ENCODE assay signal across 18 cellular contexts in genomic region chr6:157877573-157878011, GRCh38. TPM values are rescaled to one million over a fixed set of nuclear protein-coding genes. Genes with fewer than 3 reads are reported as not detected.
DNase-seq lines count a peak whose midpoint lies in the region; ATAC-seq, FAIRE-seq and TF ChIP-seq lines count a peak whose summit lies in the region.
"Had no signal": no experiment of that assay in that cellular context is flagged by ENCODE, and none has a peak within 500 bp of the region (broad histone marks: within the 10 kb centered on the region; RNA-seq: fewer than 3 reads in every experiment).

No MANE protein-coding gene starts in this region.

- CTCF ChIA-PET in activated CD4-positive, alpha-beta T cell treated with anti-CD3 and anti-CD28 coated beads for 36 hours (lab: Charles Lee): interaction anchor here (0.8 to 1.9 kb wide), 9 partner anchors 11 to 193 kb away, joined by 3 to 4 read pairs (median 3); no protein-coding TSS in a partner anchor

- peaks cover 71% of the 10 kb centered on the region for H3K4me1 Mint-ChIP-seq in activated CD4-positive, alpha-beta T cell treated with anti-CD3 and anti-CD28 coated beads for 36 hours
- H3K4me1 Mint-ChIP-seq in activated T-helper 17 cell treated with anti-CD3 and anti-CD28 coated beads, Interleukin-2, amount 50 U/mL, for 72 hours: peaks cover 47% of the 10 kb centered on the region
- H3K4me1 Mint-ChIP-seq in naive B cell: peaks cover 28 to 40% (median 28%) of the 10 kb centered on the region in 3 donors

- no peak for FAIRE-seq in GM12891 (lab: Jason Lieb, UNC)
- FAIRE-seq: HepG2, RCC 7860, TTC549 had no signal

- H3K27ac Mint-ChIP-seq in activated CD4-positive, alpha-beta T cell treated with anti-CD3 and anti-CD28 coated beads for 36 hours: peak overlapping the region; percentile 66
- peak overlapping the region; percentile 68 for H3K27ac Mint-ChIP-seq in activated T-helper 17 cell treated with anti-CD3 and anti-CD28 coated beads, Interleukin-2, amount 50 U/mL, for 72 hours
- peak overlapping the region; percentile 60 to 93 (median 68) for H3K27ac Mint-ChIP-seq in naive B cell
- H3K27ac Mint-ChIP-seq: type B pancreatic cell had no signal

- ATAC-seq in activated CD4-positive, alpha-beta T cell treated with anti-CD3 and anti-CD28 coated beads for 36 hours: peak; percentile 74
- ATAC-seq in GM18868 (IDR thresholded peaks at IDR 0.05; ENCODE audit: unreplicated experiment): peak; percentile 28
- peak; percentile 30 for ATAC-seq in activated T-helper 17 cell treated with anti-CD3 and anti-CD28 coated beads, Interleukin-2, amount 50 U/mL, for 72 hours (replicated peaks)
- peak; percentile 29 to 41 for ATAC-seq in naive B cell (ENCODE audit: low read depth in 2 of 2)
- ATAC-seq: gastroesophageal sphincter, HepG2, SK-N-SH treated with all-trans-retinoic acid at 6 μM for 48 hours had no signal

- POLR2A ChIA-PET in activated CD4-positive, alpha-beta T cell treated with anti-CD3 and anti-CD28 coated beads for 36 hours (lab: Charles Lee): interaction anchor here (0.6 to 1.2 kb wide), 4 partner anchors 12 to 440 kb away, joined by 3 to 7 read pairs (median 5); no protein-coding TSS in a partner anchor

- intact Hi-C loops in activated CD4-positive, alpha-beta T cell treated with anti-CD3 and anti-CD28 coated beads for 36 hours (cut with DNase I, micrococcal nuclease): loop anchor here in 1 of 2 experiments (10.0 kb wide), 1 partner anchor 213 kb away; no protein-coding TSS in a partner anchor

- no peaks in the 10 kb centered on the region for H3K27me3 Mint-ChIP-seq in activated CD4-positive, alpha-beta T cell treated with anti-CD3 and anti-CD28 coated beads for 36 hours
- H3K27me3 Mint-ChIP-seq in activated T-helper 17 cell treated with anti-CD3 and anti-CD28 coated beads, Interleukin-2, amount 50 U/mL, for 72 hours: no peaks in the 10 kb centered on the region
- H3K27me3 Mint-ChIP-seq in naive B cell: no peaks in the 10 kb centered on the region
- H3K27me3 Mint-ChIP-seq: type B pancreatic cell had no signal

- no peaks in the 10 kb centered on the region for H3K9me3 Mint-ChIP-seq in activated CD4-positive, alpha-beta T cell treated with anti-CD3 and anti-CD28 coated beads for 36 hours (ENCODE audit: low read depth)
- H3K9me3 Mint-ChIP-seq in activated T-helper 17 cell treated with anti-CD3 and anti-CD28 coated beads, Interleukin-2, amount 50 U/mL, for 72 hours: peaks cover 6% of the 10 kb centered on the region
- no peaks in the 10 kb centered on the region for H3K9me3 Mint-ChIP-seq in naive B cell
- H3K9me3 Mint-ChIP-seq: neural crest cell, type B pancreatic cell had no signal

- peak; percentile 60 for DNase-seq in activated CD4-positive, alpha-beta T cell treated with anti-CD3 and anti-CD28 coated beads for 36 hours
- no peak for DNase-seq in activated CD4-positive, alpha-beta T cell treated with anti-CD3 and anti-CD28 coated beads for 4 hours
- DNase-seq in naive B cell (no peak), COLO668 (lab: John Stamatoyannopoulos, UW; ENCODE audit: unreplicated experiment) (no peak), DMS153 (lab: John Stamatoyannopoulos, UW) (no peak), GM12891 (ENCODE audit: insufficient read length, low spot score) (no peak)
- DNase-seq: erythroblast, GOT3, spleen had no signal

- peak overlapping the region; percentile 27 for H3K4me3 Mint-ChIP-seq in activated CD4-positive, alpha-beta T cell treated with anti-CD3 and anti-CD28 coated beads for 36 hours
- H3K4me3 Mint-ChIP-seq in activated T-helper 17 cell treated with anti-CD3 and anti-CD28 coated beads, Interleukin-2, amount 50 U/mL, for 72 hours: peak overlapping the region; percentile 34
- peak overlapping the region in 7 of 8 donors; percentile 31 to 72 (median 39) for H3K4me3 Mint-ChIP-seq in naive B cell
- H3K4me3 Mint-ChIP-seq: neural crest cell, type B pancreatic cell had no signal

- H3K36me3 Mint-ChIP-seq in activated CD4-positive, alpha-beta T cell treated with anti-CD3 and anti-CD28 coated beads for 36 hours (ENCODE audit: low read depth): peaks cover 78% of the 10 kb centered on the region
- peaks cover 98% of the 10 kb centered on the region for H3K36me3 Mint-ChIP-seq in activated T-helper 17 cell treated with anti-CD3 and anti-CD28 coated beads, Interleukin-2, amount 50 U/mL, for 72 hours (ENCODE audit: low read depth)
- peaks cover 23 to 41% of the 10 kb centered on the region in 2 donors for H3K36me3 Mint-ChIP-seq in naive B cell

- no peak for TF ChIP-seq POLR2A in GM12891 (IDR thresholded peaks at IDR 0.05; ENCODE audit: low read depth, low read length)

TF ChIP-seq in GM12891, 5 proteins besides CTCF, POLR2A, EP300 and RAD21:
- no peak for TF ChIP-seq TAF1 (IDR thresholded peaks at IDR 0.05; ENCODE audit: low read depth, low read length)
- no peak for TF ChIP-seq POLR2AphosphoS5 (IDR thresholded peaks at IDR 0.05; ENCODE audit: low read depth, low read length)
- no peak for TF ChIP-seq POU2F2 (IDR thresholded peaks at IDR 0.05; ENCODE audit: low read depth, low read length)
- TF ChIP-seq SPI1 (IDR thresholded peaks at IDR 0.05; ENCODE audit: low read depth, low read length): no peak
TF ChIP-seq in GM12891: peak in this region for 0.

RNA-seq across cellular contexts. Expression of gene SNX9, which starts 54.5 kb away (rescaled TPM):
- total RNA-seq in activated CD4-positive, alpha-beta T cell treated with anti-CD3 and anti-CD28 coated beads for 36 hours: 10 to 100 TPM; 39.4 to 43.3 TPM
- total RNA-seq in activated T-helper 17 cell treated with anti-CD3 and anti-CD28 coated beads, Interleukin-2, amount 50 U/mL, for 72 hours: 10 to 100 TPM; 20.5 to 71.9 TPM
- polyA plus RNA-seq in naive B cell (ENCODE audit: low read depth in 6 of 6): 10 to 100 TPM; 19.7 to 28.3 (median 25.7) TPM
- polyA plus RNA-seq in GM12891 (2012; ENCODE audit: low read depth, missing spikeins): 1.6 TPM
